Comparison of ENCODE assay signal across 24 cellular contexts in the genomic region with DNA sequence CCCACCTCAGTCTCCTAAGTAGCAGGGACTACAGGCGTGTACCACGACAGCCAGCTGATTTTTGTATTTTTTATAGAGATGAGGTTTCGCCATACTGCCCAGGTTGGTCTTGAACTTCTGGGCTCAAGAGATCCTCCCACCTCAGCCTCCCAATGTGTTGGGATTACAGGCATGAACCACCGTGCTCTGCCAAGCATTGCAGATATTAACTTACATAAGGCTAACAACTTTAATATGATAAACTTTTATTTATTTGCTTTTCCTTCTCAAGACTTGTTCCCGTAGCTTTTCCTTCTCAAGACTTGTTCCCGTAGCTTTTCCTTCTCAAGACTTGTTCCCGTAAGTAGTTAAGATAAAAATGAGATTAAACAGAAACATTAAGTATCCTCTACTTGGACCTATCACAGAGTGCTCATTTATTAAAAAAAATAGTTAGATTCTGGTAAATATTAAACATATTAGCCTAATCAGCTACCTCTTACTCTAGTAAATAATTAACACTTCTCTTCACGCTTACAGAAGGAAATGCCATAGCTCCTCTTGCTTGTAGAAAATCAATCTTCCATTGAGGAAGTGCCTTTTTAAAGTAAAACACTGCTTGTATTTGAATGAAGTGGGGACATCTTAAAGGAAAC.
"Had no signal": no experiment of that assay in that cellular context is flagged by ENCODE, and none has a peak within 500 bp of the region (broad histone marks: within the 10 kb centered on the region; RNA-seq: fewer than 3 reads in every experiment).

No MANE protein-coding gene starts in this region.

- ATAC-seq: activated naive CD4-positive, alpha-beta T cell treated with anti-CD3 and anti-CD28 coated beads, Interleukin-2, amount 50 U/mL, for 72 hours; activated T-helper 17 cell treated with anti-CD3 and anti-CD28 coated beads, Interleukin-2, amount 50 U/mL, for 72 hours; effector memory CD8-positive, alpha-beta T cell; gastrocnemius medialis; left ventricle myocardium superior; mucosa of descending colon; stimulated activated naive B cell treated with anti-CD40 and anti-IgM and Interleukin-4, amounts not matched to agents 10 μg/mL and 1 μg/mL and 100 μg/mL, for 72 hours; WTC11 had no signal

- H3K4me3 ChIP-seq: breast epithelium, esophagus squamous epithelium, gastrocnemius medialis, mucosa of descending colon, sigmoid colon, testis had no signal

- H3K36me3 ChIP-seq: breast epithelium, esophagus squamous epithelium, gastrocnemius medialis, sigmoid colon had no signal

- DNase-seq: activated CD8-positive, alpha-beta memory T cell treated with anti-CD3 and anti-CD28 coated beads for 24 hours; activated CD8-positive, alpha-beta memory T cell treated with anti-CD3 and anti-CD28 coated beads, Interleukin-2, amount 50 U/mL, for 4 hours; activated T-cell treated with anti-CD3 and anti-CD28 coated beads, Interleukin-2, amount 50 U/mL, for 24 hours; effector memory CD8-positive, alpha-beta T cell; esophagus squamous epithelium; gastrocnemius medialis; head of caudate nucleus; left ventricle myocardium superior; mesendoderm; mucosa of descending colon; retina; sigmoid colon; stimulated activated CD4-positive, alpha-beta T cell treated with anti-CD3 and anti-CD28 coated beads, Interleukin-2, amount 100 ng/mL, for 48 hours; stimulated activated CD8-positive, alpha-beta memory T cell treated with anti-CD3 and anti-CD28 coated beads, Interleukin-4, amount 100 ng/mL, for 48 hours; stimulated activated naive B cell treated with anti-CD40 and anti-IgM and Interleukin-4, amounts not matched to agents 10 μg/mL and 1 μg/mL and 100 μg/mL, for 72 hours; T-helper 9 cell; testis; trophoblast cell had no signal

- FAIRE-seq: astrocyte, colon had no signal

- H3K4me1 ChIP-seq: breast epithelium, esophagus squamous epithelium, gastrocnemius medialis, sigmoid colon, testis had no signal

- H3K27me3 ChIP-seq: breast epithelium, esophagus squamous epithelium, gastrocnemius medialis, sigmoid colon, testis had no signal

- H3K27ac ChIP-seq: breast epithelium, esophagus squamous epithelium, gastrocnemius medialis, sigmoid colon, testis had no signal

- H3K9me3 ChIP-seq: breast epithelium, esophagus squamous epithelium, gastrocnemius medialis, mucosa of descending colon, sigmoid colon, testis had no signal
